In the genomic region with DNA sequence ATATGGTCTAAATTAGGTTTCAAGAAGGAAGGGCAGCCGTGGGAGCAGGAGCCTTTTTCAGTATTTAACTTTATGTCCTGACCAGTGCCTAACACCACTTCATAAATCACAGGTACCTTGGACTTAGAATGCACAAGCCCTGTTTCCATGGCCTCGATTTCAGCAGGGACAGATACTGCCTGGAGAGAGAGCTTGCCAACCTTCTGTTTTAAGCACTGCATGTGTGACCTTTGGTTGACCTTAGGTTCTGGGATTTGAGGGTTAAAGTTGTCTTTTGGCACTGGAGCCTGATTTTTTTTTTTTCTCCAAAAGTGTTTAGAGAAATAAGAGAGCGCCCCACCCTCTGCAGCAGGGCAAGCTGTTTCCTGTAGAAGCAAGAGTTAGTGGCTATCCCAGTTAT, we compare ENCODE assay signal across 1 cellular context.
TF ChIP-seq lines count a peak whose summit lies in the region.

No MANE protein-coding gene starts in this region.

TF ChIP-seq in endothelial cell of umbilical vein, 7 proteins besides CTCF, POLR2A, EP300 and RAD21:
- TF ChIP-seq JUN (IDR thresholded peaks at IDR 0.05; ENCODE audit: borderline replicate concordance, insufficient read depth, insufficient read length, low read depth) (no peak), MYC (IDR thresholded peaks at IDR 0.05; ENCODE audit: low read depth, low read length) (no peak), POLR2AphosphoS5 (IDR thresholded peaks at IDR 0.05; ENCODE audit: insufficient read depth, low read depth, low read length) (no peak), GATA2 (IDR thresholded peaks at IDR 0.05; ENCODE audit: insufficient read depth, insufficient read length, low read depth, low read length) (no peak), EZH2 (IDR thresholded peaks at IDR 0.05; ENCODE audit: borderline replicate concordance, low read depth, low read length, severe bottlenecking) (no peak), MAX (IDR thresholded peaks at IDR 0.05; ENCODE audit: insufficient read depth, insufficient read length) (no peak), FOS (IDR thresholded peaks at IDR 0.05; ENCODE audit: borderline replicate concordance, insufficient read depth, low read length) (no peak)
